Comparison of ENCODE assay signal across 30 cellular contexts in genomic region chr20:6698723-6699122, GRCh38.
"Had no signal": no experiment of that assay in that cellular context is flagged by ENCODE, and none has a peak within 500 bp of the region (broad histone marks: within the 10 kb centered on the region; RNA-seq: fewer than 3 reads in every experiment).

No MANE protein-coding gene starts in this region.

- H3K4me2 ChIP-seq: smooth muscle cell had no signal

- H3K9me3 Mint-ChIP-seq: activated CD8-positive, alpha-beta T cell treated with anti-CD3 and anti-CD28 coated beads for 36 hours; activated naive CD4-positive, alpha-beta T cell treated with anti-CD3 and anti-CD28 coated beads, Interleukin-2, amount 50 U/mL, for 24 hours; activated naive CD8-positive, alpha-beta T cell treated with anti-CD3 and anti-CD28 coated beads, Interleukin-2, amount 50 U/mL, for 24 hours; activated T-cell treated with anti-CD3 and anti-CD28 coated beads, Interleukin-2, amount 50 U/mL, for 4 hours; activated T-helper 2 cell treated with anti-CD3 and anti-CD28 coated beads, Interferon-gamma antibody, Interleukin-2, Interleukin-4, amounts not matched to agents 10 μg/mL and 5 μg/mL and 100 μg/mL, durations not matched to agents 14 hours and 24 hours and 36 hours; dendritic cell treated with granulocyte-macrophage colony-stimulating factor and Interleukin-4, amounts not matched to agents 40 ng/mL and 50 ng/mL, for 4 days; neural crest cell; T-helper 1 cell treated with Interleukin-12 subunit alpha and Interleukin-12 subunit beta and Interleukin-4 antibody, amounts not matched to agents 30 μg/mL and 1 μg/mL, for 36 hours had no signal

- H3K4me1 ChIP-seq: psoas muscle had no signal

- H3K4me1 Mint-ChIP-seq: activated CD4-positive, alpha-beta T cell treated with anti-CD3 and anti-CD28 coated beads, Interleukin-2, amount 10 ng/mL, durations not matched to agents 7 days and 5 days; activated naive CD4-positive, alpha-beta T cell treated with anti-CD3 and anti-CD28 coated beads, Interleukin-2, amount 50 U/mL, for 24 hours; central memory CD8-positive, alpha-beta T cell; neural crest cell; stimulated activated memory B cell treated with anti-CD40 and anti-IgM and Interleukin-4, amounts not matched to agents 10 μg/mL and 1 μg/mL and 100 μg/mL, for 72 hours; stimulated activated naive CD8-positive, alpha-beta T cell treated with anti-CD3 and anti-CD28 coated beads, Interleukin-15, amount 100 ng/mL, for 72 hours had no signal

- H3K27ac ChIP-seq: psoas muscle, upper lobe of right lung, VCaP had no signal

- H3K36me3 Mint-ChIP-seq: activated naive CD4-positive, alpha-beta T cell treated with anti-CD3 and anti-CD28 coated beads, Interleukin-2, amount 50 U/mL, for 24 hours; naive thymus-derived CD4-positive, alpha-beta T cell; stimulated activated memory B cell treated with anti-CD40 and anti-IgM and Interleukin-4, amounts not matched to agents 10 μg/mL and 1 μg/mL and 100 μg/mL, for 72 hours had no signal

- H3K27me3 ChIP-seq: pancreas, upper lobe of right lung had no signal

- H3K27me3 Mint-ChIP-seq: activated CD4-positive, alpha-beta T cell treated with anti-CD3 and anti-CD28 coated beads, Interleukin-2, amount 10 ng/mL, durations not matched to agents 7 days and 5 days; central memory CD8-positive, alpha-beta T cell; stimulated activated memory B cell treated with anti-CD40 and anti-IgM and Interleukin-4, amounts not matched to agents 10 μg/mL and 1 μg/mL and 100 μg/mL, for 72 hours had no signal

- ATAC-seq: activated CD4-positive, CD25-positive, alpha-beta regulatory T cell treated with anti-CD3 and anti-CD28 coated beads, Interleukin-2, amount 50 U/mL, for 24 hours; activated CD8-positive, alpha-beta T cell treated with anti-CD3 and anti-CD28 coated beads for 36 hours; activated naive CD8-positive, alpha-beta T cell treated with anti-CD3 and anti-CD28 coated beads, Interleukin-2, amount 50 U/mL, for 24 hours; activated T-cell treated with anti-CD3 and anti-CD28 coated beads, Interleukin-2, amount 50 U/mL, for 4 hours; left ventricle myocardium superior; naive thymus-derived CD4-positive, alpha-beta T cell; psoas muscle; stimulated activated memory B cell treated with anti-CD40 and anti-IgM and Interleukin-4, amounts not matched to agents 10 μg/mL and 1 μg/mL and 100 μg/mL, for 72 hours; stimulated activated naive CD8-positive, alpha-beta T cell treated with anti-CD3 and anti-CD28 coated beads, Interleukin-15, amount 100 ng/mL, for 72 hours; upper lobe of right lung had no signal

- H3K9me3 ChIP-seq: pancreas, psoas muscle, upper lobe of right lung had no signal

- H3K4me3 Mint-ChIP-seq: activated CD4-positive, alpha-beta T cell treated with anti-CD3 and anti-CD28 coated beads, Interleukin-2, amount 10 ng/mL, durations not matched to agents 7 days and 5 days; activated CD8-positive, alpha-beta T cell treated with anti-CD3 and anti-CD28 coated beads for 36 hours; activated naive CD4-positive, alpha-beta T cell treated with anti-CD3 and anti-CD28 coated beads, Interleukin-2, amount 50 U/mL, for 24 hours; activated naive CD8-positive, alpha-beta T cell treated with anti-CD3 and anti-CD28 coated beads, Interleukin-2, amount 50 U/mL, for 24 hours; activated T-cell treated with anti-CD3 and anti-CD28 coated beads, Interleukin-2, amount 50 U/mL, for 4 hours; central memory CD8-positive, alpha-beta T cell; dendritic cell treated with granulocyte-macrophage colony-stimulating factor and Interleukin-4, amounts not matched to agents 40 ng/mL and 50 ng/mL, for 4 days; naive thymus-derived CD4-positive, alpha-beta T cell; neural crest cell; stimulated activated memory B cell treated with anti-CD40 and anti-IgM and Interleukin-4, amounts not matched to agents 10 μg/mL and 1 μg/mL and 100 μg/mL, for 72 hours; stimulated activated naive CD8-positive, alpha-beta T cell treated with anti-CD3 and anti-CD28 coated beads, Interleukin-15, amount 100 ng/mL, for 72 hours; T-helper 1 cell treated with Interleukin-12 subunit alpha and Interleukin-12 subunit beta and Interleukin-4 antibody, amounts not matched to agents 30 μg/mL and 1 μg/mL, for 36 hours had no signal

- DNase-seq: activated CD4-positive, alpha-beta T cell treated with anti-CD3 and anti-CD28 coated beads, Interleukin-2, amount 10 ng/mL, durations not matched to agents 7 days and 5 days; activated CD8-positive, alpha-beta T cell treated with anti-CD3 and anti-CD28 coated beads for 36 hours; activated naive CD8-positive, alpha-beta T cell treated with anti-CD3 and anti-CD28 coated beads, Interleukin-2, amount 50 U/mL, for 24 hours; activated T-cell treated with anti-CD3 and anti-CD28 coated beads, Interleukin-2, amount 50 U/mL, for 4 hours; amygdala; left cardiac atrium; left ventricle myocardium superior; naive thymus-derived CD4-positive, alpha-beta T cell; nucleus accumbens; psoas muscle; stimulated activated CD4-positive, alpha-beta T cell treated with anti-CD3 and anti-CD28 coated beads, Interleukin-1b, Interleukin-23, amount 100 ng/mL, for 48 hours; stimulated activated CD4-positive, alpha-beta T cell treated with anti-CD3 and anti-CD28 coated beads, Interleukin-4, amount 100 ng/mL, for 4 hours; stimulated activated CD8-positive, alpha-beta memory T cell treated with anti-CD3 and anti-CD28 coated beads, Interleukin-4, amount 100 ng/mL, for 48 hours; stimulated activated naive CD8-positive, alpha-beta T cell treated with anti-CD3 and anti-CD28 coated beads, Interleukin-15, amount 100 ng/mL, for 72 hours; substantia nigra; T-helper 9 cell; upper lobe of right lung had no signal

- H3K27ac Mint-ChIP-seq: activated CD4-positive, alpha-beta T cell treated with anti-CD3 and anti-CD28 coated beads, Interleukin-2, amount 10 ng/mL, durations not matched to agents 7 days and 5 days; activated CD8-positive, alpha-beta T cell treated with anti-CD3 and anti-CD28 coated beads for 36 hours; activated naive CD4-positive, alpha-beta T cell treated with anti-CD3 and anti-CD28 coated beads, Interleukin-2, amount 50 U/mL, for 24 hours; activated naive CD8-positive, alpha-beta T cell treated with anti-CD3 and anti-CD28 coated beads, Interleukin-2, amount 50 U/mL, for 24 hours; activated T-helper 2 cell treated with anti-CD3 and anti-CD28 coated beads, Interferon-gamma antibody, Interleukin-2, Interleukin-4, amounts not matched to agents 10 μg/mL and 5 μg/mL and 100 μg/mL, durations not matched to agents 14 hours and 24 hours and 36 hours; dendritic cell treated with granulocyte-macrophage colony-stimulating factor and Interleukin-4, amounts not matched to agents 40 ng/mL and 50 ng/mL, for 4 days; naive thymus-derived CD4-positive, alpha-beta T cell; stimulated activated memory B cell treated with anti-CD40 and anti-IgM and Interleukin-4, amounts not matched to agents 10 μg/mL and 1 μg/mL and 100 μg/mL, for 72 hours; stimulated activated naive CD8-positive, alpha-beta T cell treated with anti-CD3 and anti-CD28 coated beads, Interleukin-15, amount 100 ng/mL, for 72 hours; T-helper 1 cell treated with Interleukin-12 subunit alpha and Interleukin-12 subunit beta and Interleukin-4 antibody, amounts not matched to agents 30 μg/mL and 1 μg/mL, for 36 hours had no signal

- H3K4me3 ChIP-seq: pancreas, psoas muscle, smooth muscle cell, upper lobe of right lung had no signal

- FAIRE-seq: frontal cortex, pancreas, TTC549 had no signal

- H3K36me3 ChIP-seq: pancreas, upper lobe of right lung had no signal
